Comparison of ENCODE assay signal across 8 cellular contexts in the genomic region with DNA sequence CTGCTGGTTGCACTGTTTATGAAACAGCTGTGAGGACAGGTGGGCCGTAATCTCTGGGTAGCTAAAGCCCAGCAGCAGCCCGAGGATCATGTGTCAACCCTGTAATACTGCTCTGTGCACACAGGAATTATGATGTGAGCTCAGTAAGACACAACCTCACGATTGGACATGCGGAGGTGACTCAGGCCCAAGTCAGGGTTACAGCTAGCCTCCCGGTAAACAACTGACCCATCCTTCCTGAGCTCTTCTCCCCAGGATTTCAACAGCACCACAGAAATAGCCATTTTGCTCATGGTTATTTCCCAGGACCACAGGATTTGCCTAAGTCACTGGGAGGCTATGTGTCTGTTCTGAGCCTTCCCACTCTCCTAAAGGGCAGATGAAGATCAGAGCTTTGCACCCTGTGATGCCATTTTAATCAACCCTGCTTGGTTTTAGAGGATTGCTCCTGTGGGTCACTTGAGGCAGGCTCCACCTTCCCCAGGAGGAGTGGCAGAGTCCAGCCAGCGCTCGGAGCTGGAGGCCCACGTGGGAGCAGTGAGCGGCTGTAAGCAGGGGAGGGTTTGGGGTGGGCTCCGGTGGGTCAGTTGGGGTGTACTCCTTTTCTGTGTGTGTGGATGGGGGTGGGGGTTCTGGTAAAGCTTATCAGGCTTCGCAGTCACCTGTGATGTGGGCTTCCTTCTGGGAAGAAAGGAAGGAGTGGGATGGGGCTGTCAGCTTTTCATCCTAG. TPM values are rescaled to one million over a fixed set of nuclear protein-coding genes. Genes with fewer than 3 reads are reported as not detected.
A peak's percentile ranks its signal among the peaks of the same experiment; 100 is the strongest.
DNase-seq lines count a peak whose midpoint lies in the region; ATAC-seq, FAIRE-seq and TF ChIP-seq lines count a peak whose summit lies in the region.

A gene (plus strand): TSS at position 363 of the 730 bp plus-strand sequence. CDS start 6,256 bp downstream, outside the sequence.

- ATAC-seq in HG02798 (IDR thresholded peaks at IDR 0.05; ENCODE audit: poor library complexity, unreplicated experiment), result no peak
- ATAC-seq in GM21367 (IDR thresholded peaks at IDR 0.05; ENCODE audit: unreplicated experiment), result no peak

- peak within 1 kb of the TSS; percentile 93 for H3K27ac Mint-ChIP-seq in activated naive CD8-positive, alpha-beta T cell treated with anti-CD3 and anti-CD28 coated beads for 36 hours

- dilution Hi-C loops in keratinocyte (cut with MboI; ENCODE audit: extremely low pct_ligation_motif_present, low sequenced_read_pairs), result no loop called here

- POLR2A ChIA-PET in HEK293T (lab: Yijun Ruan, JAX), result interaction anchor here (0.9 to 1.8 kb wide), 3 partner anchors 9 to 86 kb away, joined by 3 to 7 read pairs (median 4); a partner anchor contains a TSS

- H3K9me3 Mint-ChIP-seq in activated naive CD8-positive, alpha-beta T cell treated with anti-CD3 and anti-CD28 coated beads for 36 hours, result no peaks in the 10 kb centered on the region

- H4K20me1 ChIP-seq in keratinocyte (ENCODE audit: control insufficient read depth, extremely low read depth, insufficient read depth, low read length), result no peaks in the 10 kb centered on the region

- peak within 1 kb of the TSS; percentile 89 for H3K4me3 Mint-ChIP-seq in activated naive CD8-positive, alpha-beta T cell treated with anti-CD3 and anti-CD28 coated beads for 36 hours

- H3K27ac ChIP-seq in keratinocyte (ENCODE audit: control insufficient read depth, insufficient read depth, low read length), result peak within 1 kb of the TSS; percentile 99

- H3K4me1 Mint-ChIP-seq in activated naive CD8-positive, alpha-beta T cell treated with anti-CD3 and anti-CD28 coated beads for 36 hours, result peaks cover 74% of the 10 kb centered on the region

- H3K4me2 ChIP-seq in keratinocyte (ENCODE audit: control insufficient read depth, extremely low read depth, insufficient read depth, low read depth, low read length), result peak within 1 kb of the TSS; percentile 96

- peak within 1 kb of the TSS; percentile 53 for H2AFZ ChIP-seq in keratinocyte (ENCODE audit: control insufficient read depth, low read length)

- H3K9me1 ChIP-seq in keratinocyte (ENCODE audit: control insufficient read depth, extremely low read depth, insufficient read depth, low read length), result no peaks in the 10 kb centered on the region

- H3K9ac ChIP-seq in keratinocyte (ENCODE audit: control insufficient read depth, extremely low read depth, insufficient read depth, low read length), result peak within 1 kb of the TSS; percentile 95

- H3K9me3 ChIP-seq in keratinocyte (ENCODE audit: control insufficient read depth, low read depth, low read length), result no peaks in the 10 kb centered on the region

- peak within 1 kb of the TSS; percentile 41 to 69 (median 59) for H3K4me3 ChIP-seq in keratinocyte (ENCODE audit: control insufficient read depth in 2 of 3, extremely low read depth in 1 of 3, insufficient read depth in 2 of 3, low read depth in 1 of 3, low read length in 3 of 3)

- peaks cover 15% of the 10 kb centered on the region for H3K36me3 Mint-ChIP-seq in activated naive CD8-positive, alpha-beta T cell treated with anti-CD3 and anti-CD28 coated beads for 36 hours

- peak; percentile 75 for FAIRE-seq in keratinocyte (lab: Jason Lieb, UNC)

- H3K79me2 ChIP-seq in keratinocyte (ENCODE audit: control insufficient read depth, insufficient read depth, low read length), result peaks cover 36% of the 10 kb centered on the region

- peaks cover 61% of the 10 kb centered on the region for H3K4me1 ChIP-seq in keratinocyte (ENCODE audit: control insufficient read depth, extremely low read depth, insufficient read depth, low read length)

- H3K27me3 ChIP-seq in keratinocyte (ENCODE audit: control insufficient read depth, extremely low read depth, insufficient read depth, low read length), result no peaks in the 10 kb centered on the region

- H3K27me3 Mint-ChIP-seq in activated naive CD8-positive, alpha-beta T cell treated with anti-CD3 and anti-CD28 coated beads for 36 hours, result no peaks in the 10 kb centered on the region

- peaks cover 0 to 4% of the 10 kb centered on the region in 2 experiments for H3K36me3 ChIP-seq in keratinocyte (ENCODE audit: control insufficient read depth in 2 of 2, extremely low read depth in 1 of 2, insufficient read depth in 2 of 2, low read length in 2 of 2)

- peak; percentile 94 for DNase-seq in DMS53 treated with DMSO at 0.1 percent for 48 hours (lab: John Stamatoyannopoulos, UW; ENCODE audit: unreplicated experiment)
- peak; percentile 30 for DNase-seq in HEK293T (ENCODE audit: extremely low spot score)
- peak; percentile 60 for DNase-seq in NCI-H345 treated with DMSO at 0.1 percent for 48 hours (lab: John Stamatoyannopoulos, UW; ENCODE audit: unreplicated experiment)
- peak; percentile 40 for DNase-seq in activated naive CD8-positive, alpha-beta T cell treated with anti-CD3 and anti-CD28 coated beads for 36 hours
- DNase-seq in keratinocyte (ENCODE audit: low read depth, low spot score), result peak; percentile 52
- peak; percentile 51 for DNase-seq in stimulated activated CD8-positive, alpha-beta memory T cell treated with anti-CD3 and anti-CD28 coated beads, Interleukin-4, amount 100 ng/mL, for 48 hours

- TF ChIP-seq CTCF in keratinocyte (optimal IDR thresholded peaks at IDR 0.05 in 1 of 3, IDR thresholded peaks at IDR 0.05 in 1 of 3, conservative IDR thresholded peaks at IDR 0.05 in 1 of 3; ENCODE audit: extremely low read depth in 1 of 3, insufficient read depth in 2 of 3, low read length in 3 of 3), result no peak

- CTCF ChIA-PET in HEK293T (lab: Yijun Ruan, JAX), result interaction anchor here (0.9 to 2.2 kb wide), 4 partner anchors 37 to 842 kb away, joined by 3 to 6 read pairs (median 4); a partner anchor contains a TSS

TF ChIP-seq in HEK293T, 16 proteins besides CTCF, POLR2A, EP300 and RAD21:
- no peak for TF ChIP-seq SUZ12 (IDR thresholded peaks at IDR 0.05)
- no peak for TF ChIP-seq LEF1 (IDR thresholded peaks at IDR 0.05; ENCODE audit: borderline replicate concordance)
- TF ChIP-seq FOXM1 (IDR thresholded peaks at IDR 0.05; ENCODE audit: borderline replicate concordance), result no peak
- TF ChIP-seq ARNT (IDR thresholded peaks at IDR 0.05), result no peak
- TF ChIP-seq FOXA1 (IDR thresholded peaks at IDR 0.05), result no peak
- TF ChIP-seq L3MBTL2 (conservative IDR thresholded peaks at IDR 0.05), result no peak
- no peak for TF ChIP-seq ELF4 (IDR thresholded peaks at IDR 0.05)
- TF ChIP-seq CTBP1 (IDR thresholded peaks at IDR 0.05; ENCODE audit: borderline replicate concordance), result no peak
TF ChIP-seq in HEK293T: peak in this region for 0.

RNA-seq across cellular contexts. Expression of the gene that starts here (rescaled TPM):
- 10 to 100 TPM; 20.2 to 20.7 TPM for total RNA-seq in activated naive CD8-positive, alpha-beta T cell treated with anti-CD3 and anti-CD28 coated beads for 36 hours
- 11.1 to 12.5 TPM (median 11.2 TPM) in 3 replicates for polyA plus RNA-seq in keratinocyte
- polyA plus RNA-seq in keratinocyte (2011; ENCODE audit: low read depth), result 13.1 TPM
- 8.2 and 10.3 TPM in 2 replicates for polyA plus RNA-seq in keratinocyte (2011; cell fraction: cytosol; rRNA removed)
- polyA plus RNA-seq in keratinocyte (2011; cell fraction: nucleus; rRNA removed), result 21.1 and 23.1 TPM in 2 replicates
- polyA plus RNA-seq in keratinocyte (2012; ENCODE audit: low replicate concordance), result 8.3 and 15.0 TPM in 2 replicates
- 15.9 to 20.6 TPM (median 16.8 TPM) in 3 replicates for polyA minus RNA-seq in keratinocyte
- 16.9 TPM for polyA minus RNA-seq in keratinocyte (2011; cell fraction: cytosol; rRNA and poly(A)+ RNA removed)
- polyA minus RNA-seq in keratinocyte (2011; cell fraction: nucleus; rRNA and poly(A)+ RNA removed), result 23.8 and 25.1 TPM in 2 replicates

Comparison
In these comparisons a context has a peak if more than half of its experiments do, and no peak if none do; other contexts are left out.
1. DNase-seq: peak in every context shown above with its lines; median percentile 94 in DMS53 treated with DMSO at 0.1 percent for 48 hours; 60 in NCI-H345 treated with DMSO at 0.1 percent for 48 hours; 52 in keratinocyte; 51 in stimulated activated CD8-positive, alpha-beta memory T cell treated with anti-CD3 and anti-CD28 coated beads, Interleukin-4, amount 100 ng/mL, for 48 hours; 40 in activated naive CD8-positive, alpha-beta T cell treated with anti-CD3 and anti-CD28 coated beads for 36 hours; 30 in HEK293T.